25 cellular contexts compared by ENCODE assay signal in the genomic region with DNA sequence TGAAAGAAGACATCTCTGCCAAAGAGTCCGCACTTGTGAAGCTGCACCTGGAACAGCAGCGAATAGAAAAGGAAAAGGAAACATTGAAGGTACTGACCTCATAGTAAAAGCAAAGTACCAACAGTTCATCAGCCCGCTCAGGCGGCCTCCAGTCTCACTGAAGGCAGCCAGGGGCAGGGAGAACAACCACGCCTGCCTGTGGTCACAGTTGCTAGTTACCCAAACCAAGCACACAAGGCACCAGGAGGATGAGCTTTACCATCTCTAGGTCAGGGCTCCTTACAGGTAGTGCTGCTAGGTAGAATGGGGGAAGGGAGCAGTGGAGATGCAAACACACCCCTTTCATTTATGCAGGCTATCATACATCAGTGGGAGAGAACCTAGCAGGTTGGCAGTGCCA.
"Had no signal": no experiment of that assay in that cellular context is flagged by ENCODE, and none has a peak within 500 bp of the region (broad histone marks: within the 10 kb centered on the region; RNA-seq: fewer than 3 reads in every experiment).

No MANE protein-coding gene starts in this region.

- H3K4me1 Mint-ChIP-seq: naive B cell had no signal

- H3K4me3 ChIP-seq: colonic mucosa, esophagus squamous epithelium, gastrocnemius medialis, heart right ventricle, left lung, lower lobe of right lung, mucosa of descending colon had no signal

- H3K27me3 ChIP-seq: colonic mucosa, gastrocnemius medialis, left lung had no signal

- H3K9me3 ChIP-seq: colonic mucosa, esophagus squamous epithelium, gastrocnemius medialis, heart right ventricle, left lung, lower lobe of right lung, mucosa of descending colon had no signal

- H3K36me3 ChIP-seq: colonic mucosa, esophagus squamous epithelium, gastrocnemius medialis, heart right ventricle, left lung, lower lobe of right lung had no signal

- H3K27ac Mint-ChIP-seq: dendritic cell treated with granulocyte-macrophage colony-stimulating factor and Interleukin-4, amounts not matched to agents 40 ng/mL and 50 ng/mL, for 4 days; endodermal cell; mesothelial cell of epicardium had no signal

- H3K4me1 ChIP-seq: colonic mucosa, esophagus squamous epithelium, gastrocnemius medialis, lower lobe of right lung had no signal

- H3K36me3 Mint-ChIP-seq: mesothelial cell of epicardium, naive B cell had no signal

- ATAC-seq: effector memory CD8-positive, alpha-beta T cell; esophagus mucosa; gastrocnemius medialis; heart right ventricle; left cardiac atrium; left lung; left ventricle myocardium superior; lower lobe of right lung; mucosa of descending colon had no signal

- DNase-seq: colonic mucosa; cortex of kidney; effector CD8-positive, alpha-beta T cell; effector memory CD8-positive, alpha-beta T cell; endodermal cell; erythroblast; esophagus squamous epithelium; foreskin fibroblast; foreskin melanocyte; gastrocnemius medialis; glutamatergic neuron; head of caudate nucleus; heart right ventricle; hippocampal formation; left cardiac atrium; left lung; left ventricle myocardium superior; lower lobe of right lung; mesenchymal stem cell; mucosa of descending colon; naive B cell had no signal

- H3K9me3 Mint-ChIP-seq: dendritic cell treated with granulocyte-macrophage colony-stimulating factor and Interleukin-4, amounts not matched to agents 40 ng/mL and 50 ng/mL, for 4 days; effector memory CD8-positive, alpha-beta T cell; endodermal cell; mesothelial cell of epicardium; naive B cell had no signal

- H3K27ac ChIP-seq: colonic mucosa, epithelial cell of prostate, esophagus squamous epithelium, gastrocnemius medialis, heart right ventricle, left lung, lower lobe of right lung had no signal

- H3K4me3 Mint-ChIP-seq: dendritic cell treated with granulocyte-macrophage colony-stimulating factor and Interleukin-4, amounts not matched to agents 40 ng/mL and 50 ng/mL, for 4 days; effector memory CD8-positive, alpha-beta T cell; endodermal cell; mesothelial cell of epicardium; naive B cell had no signal
